Comparison of ENCODE assay signal across 10 cellular contexts in the genomic region with DNA sequence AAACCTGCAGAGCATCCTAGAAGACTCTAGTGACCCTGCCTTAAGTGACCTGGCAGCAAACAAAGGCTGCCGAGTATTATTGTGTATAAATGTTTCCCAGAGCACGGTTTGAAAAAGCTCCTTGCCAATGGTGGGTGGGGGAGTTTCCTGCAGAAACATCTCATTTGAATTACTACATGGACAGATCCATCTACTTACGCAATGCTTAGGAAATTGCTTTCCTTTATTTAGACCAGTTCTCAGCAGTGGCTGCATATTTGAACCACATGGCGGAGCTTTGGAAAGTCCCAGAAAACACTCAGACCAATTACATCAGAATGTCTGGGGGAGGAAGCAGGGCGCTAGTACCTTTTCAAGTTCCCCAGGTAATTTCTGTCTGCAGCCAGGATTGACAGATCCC.
A peak's percentile ranks its signal among the peaks of the same experiment; 100 is the strongest.
DNase-seq lines count a peak whose midpoint lies in the region; ATAC-seq and TF ChIP-seq lines count a peak whose summit lies in the region.
"Had no signal": no experiment of that assay in that cellular context is flagged by ENCODE, and none has a peak within 500 bp of the region (broad histone marks: within the 10 kb centered on the region; RNA-seq: fewer than 3 reads in every experiment).

No MANE protein-coding gene starts in this region.

- no peak overlapping the region for H3K4me3 ChIP-seq in tibial artery

- peak; percentile 16 for DNase-seq in NOMO-1 treated with DMSO at 0.1 percent for 48 hours (lab: John Stamatoyannopoulos, UW; ENCODE audit: unreplicated experiment)
- DNase-seq in NOMO-1 treated with dmso at 0.1 percent for 144 hours (lab: John Stamatoyannopoulos, UW; ENCODE audit: unreplicated experiment): no peak
- peak; percentile 10 for DNase-seq in brain pericyte (ENCODE audit: low read depth, low spot score)
- DNase-seq in left kidney (ENCODE audit: low read depth, low spot score): peak; percentile 65
- DNase-seq in tibial artery: peak in 1 of 2 donors; percentile 47
- no peak for DNase-seq in NCI-H82 treated with DMSO at 0.1 percent for 48 hours (lab: John Stamatoyannopoulos, UW; ENCODE audit: unreplicated experiment)
- DNase-seq: activated naive CD4-positive, alpha-beta T cell treated with anti-CD3 and anti-CD28 coated beads, Interleukin-2, amount 50 U/mL, for 16 hours; stimulated activated CD8-positive, alpha-beta memory T cell treated with anti-CD3 and anti-CD28 coated beads, Interleukin-4, amount 100 ng/mL, for 48 hours had no signal

- H3K9me3 ChIP-seq in tibial artery: no peaks in the 10 kb centered on the region

- H3K27ac ChIP-seq in tibial artery: peak overlapping the region in 1 of 2 donors; percentile 32

- no peak for ATAC-seq in GM21825 (IDR thresholded peaks at IDR 0.05; ENCODE audit: unreplicated experiment)
- no peak for ATAC-seq in HG03520 (IDR thresholded peaks at IDR 0.05; ENCODE audit: unreplicated experiment)

- H3K36me3 ChIP-seq in tibial artery: no peaks in the 10 kb centered on the region

- intact Hi-C loops in tibial artery (cut with DNase I; ENCODE audit: low total_unique reads): no loop called here

- H3K4me1 ChIP-seq in tibial artery: peaks cover 0 to 34% (median 7%) of the 10 kb centered on the region in 4 donors

- peak; percentile 19 to 26 for TF ChIP-seq CTCF in tibial artery (IDR thresholded peaks at IDR 0.05)

- H3K27me3 ChIP-seq in tibial artery: no peaks in the 10 kb centered on the region

Comparison
In these comparisons a context has a peak if more than half of its experiments do, and no peak if none do; other contexts are left out.
1. DNase-seq: peak in NOMO-1 treated with DMSO at 0.1 percent for 48 hours (single experiment), brain pericyte (single experiment) and left kidney (single experiment); none in NOMO-1 treated with dmso at 0.1 percent for 144 hours (single experiment) and NCI-H82 treated with DMSO at 0.1 percent for 48 hours (single experiment).